In genomic region chr9:131236161-131236560, GRCh38 we compare ENCODE assay signal across 21 cellular contexts. TPM values are rescaled to one million over a fixed set of nuclear protein-coding genes. Genes with fewer than 3 reads are reported as not detected.
DNase-seq lines count a peak whose midpoint lies in the region; ATAC-seq lines count a peak whose summit lies in the region.
"Had no signal": no experiment of that assay in that cellular context is flagged by ENCODE, and none has a peak within 500 bp of the region (broad histone marks: within the 10 kb centered on the region; RNA-seq: fewer than 3 reads in every experiment).

No MANE protein-coding gene starts in this region.

- H4K20me1 ChIP-seq in BLaER1, result no peaks in the 10 kb centered on the region

- peak overlapping the region; percentile 92 for H3K27ac ChIP-seq in BLaER1
- peak overlapping the region; percentile 22 for H3K27ac ChIP-seq in CD4-positive, alpha-beta memory T cell (ENCODE audit: low read depth, low read length)
- H3K27ac ChIP-seq: HL-60, testis had no signal

- no peak for ATAC-seq in GM21723 (IDR thresholded peaks at IDR 0.05; ENCODE audit: unreplicated experiment)

- CTCF ChIA-PET in CD4-positive, alpha-beta memory T cell (lab: Charles Lee; ENCODE audit: partially characterized antibody), result interaction anchor here (0.8 to 3.4 kb wide), 3 partner anchors 16 to 100 kb away, joined by 3 to 14 read pairs (median 10); no protein-coding TSS in a partner anchor
- CTCF ChIA-PET in activated CD4-positive, alpha-beta memory T cell treated with anti-CD3 and anti-CD28 coated beads for 36 hours (lab: Charles Lee), result no interaction called here

- intact Hi-C loops in CD4-positive, alpha-beta memory T cell (cut with micrococcal nuclease), result loop anchor here (10.0 kb wide), 1 partner anchor 61 kb away; no protein-coding TSS in a partner anchor
- intact Hi-C loops in activated CD4-positive, alpha-beta memory T cell treated with anti-CD3 and anti-CD28 coated beads for 36 hours (cut with micrococcal nuclease), result loop anchor here (5.0 kb wide), 1 partner anchor 101 kb away; no protein-coding TSS in a partner anchor

- POLR2A ChIA-PET in CD4-positive, alpha-beta memory T cell (lab: Charles Lee; ENCODE audit: partially characterized antibody), result interaction anchor here (9.3 to 11.8 kb wide), 2 partner anchors 21 to 37 kb away, joined by 124 to 237 read pairs; partner anchors contain the start of gene FAM78A
- POLR2A ChIA-PET in activated CD4-positive, alpha-beta memory T cell treated with anti-CD3 and anti-CD28 coated beads for 36 hours (lab: Charles Lee), result interaction anchor here (0.7 kb wide), 1 partner anchor 19 kb away, joined by 3 read pairs; no protein-coding TSS in a partner anchor

- H3K4me2 ChIP-seq in BLaER1, result peak overlapping the region; percentile 82

- H3K27me3 Mint-ChIP-seq in CD4-positive, alpha-beta memory T cell, result no peaks in the 10 kb centered on the region
- no peaks in the 10 kb centered on the region for H3K27me3 Mint-ChIP-seq in activated CD4-positive, alpha-beta memory T cell treated with anti-CD3 and anti-CD28 coated beads for 36 hours
- H3K27me3 Mint-ChIP-seq in immature natural killer cell (ENCODE audit: low read depth in 3 of 3), result peaks cover 7 to 13% (median 13%) of the 10 kb centered on the region in 3 donors
- H3K27me3 Mint-ChIP-seq: activated naive CD8-positive, alpha-beta T cell treated with anti-CD3 and anti-CD28 coated beads, Interleukin-2, amount 10 ng/mL, durations not matched to agents 7 days and 5 days had no signal

- DNase-seq in CD4-positive, alpha-beta memory T cell, result no peak
- DNase-seq in activated CD4-positive, alpha-beta memory T cell treated with anti-CD3 and anti-CD28 coated beads for 36 hours, result no peak
- DNase-seq in immature natural killer cell (no peak), SKM-1 treated with dmso at 0.1 percent for 144 hours (lab: John Stamatoyannopoulos, UW; ENCODE audit: unreplicated experiment) (no peak), NCI-H226 (no peak)
- DNase-seq: activated CD4-positive, CD25-positive, alpha-beta regulatory T cell treated with anti-CD3 and anti-CD28 coated beads, Interleukin-2, amount 50 U/mL, for 72 hours; activated naive CD8-positive, alpha-beta T cell treated with anti-CD3 and anti-CD28 coated beads, Interleukin-2, amount 10 ng/mL, durations not matched to agents 7 days and 5 days; DMS 273 treated with DMSO at 0.1 percent for 48 hours; mesendoderm; NCI-H1048; NCI-H187; NCI-H82; retina; stimulated activated CD4-positive, alpha-beta T cell treated with anti-CD3 and anti-CD28 coated beads, Interleukin-4, amount 100 ng/mL, for 24 hours; stimulated activated naive CD4-positive, alpha-beta T cell; testis had no signal

- peak overlapping the region; percentile 52; the same call in 1 of the 2 replicates for H3K9ac ChIP-seq in BLaER1

- H3K4me1 ChIP-seq in BLaER1, result peaks cover 70% of the 10 kb centered on the region
- H3K4me1 ChIP-seq in CD4-positive, alpha-beta memory T cell (ENCODE audit: insufficient read depth, low read length), result peaks cover 65% of the 10 kb centered on the region
- H3K4me1 ChIP-seq: testis had no signal

- no peaks in the 10 kb centered on the region for H3K9me3 ChIP-seq in BLaER1
- no peaks in the 10 kb centered on the region for H3K9me3 ChIP-seq in CD4-positive, alpha-beta memory T cell (ENCODE audit: control insufficient read depth in 1 of 2, low read length in 2 of 2)
- H3K9me3 ChIP-seq: HAP-1, testis had no signal

- no peaks in the 10 kb centered on the region for H3K27me3 ChIP-seq in BLaER1
- no peaks in the 10 kb centered on the region for H3K27me3 ChIP-seq in CD4-positive, alpha-beta memory T cell (ENCODE audit: insufficient read depth, low read length)
- H3K27me3 ChIP-seq: testis had no signal

- H3K4me1 Mint-ChIP-seq in CD4-positive, alpha-beta memory T cell, result peaks cover 32 to 73% (median 54%) of the 10 kb centered on the region in 4 donors
- H3K4me1 Mint-ChIP-seq in activated CD4-positive, alpha-beta memory T cell treated with anti-CD3 and anti-CD28 coated beads for 36 hours (ENCODE audit: low read depth), result peaks cover 51% of the 10 kb centered on the region
- H3K4me1 Mint-ChIP-seq in immature natural killer cell, result peaks cover 65 to 74% of the 10 kb centered on the region in 2 donors

- H3K36me3 ChIP-seq in BLaER1, result peaks cover 44% of the 10 kb centered on the region
- no peaks in the 10 kb centered on the region for H3K36me3 ChIP-seq in CD4-positive, alpha-beta memory T cell (ENCODE audit: insufficient read depth, low read length)

- no peak overlapping the region for H3K4me3 Mint-ChIP-seq in CD4-positive, alpha-beta memory T cell
- no peak overlapping the region for H3K4me3 Mint-ChIP-seq in activated CD4-positive, alpha-beta memory T cell treated with anti-CD3 and anti-CD28 coated beads for 36 hours
- H3K4me3 Mint-ChIP-seq in immature natural killer cell, result peak overlapping the region in 1 of 5 donors; percentile 6

- H3K27ac Mint-ChIP-seq in CD4-positive, alpha-beta memory T cell, result peak overlapping the region in 2 of 7 donors; percentile 23 to 86
- H3K27ac Mint-ChIP-seq in activated CD4-positive, alpha-beta memory T cell treated with anti-CD3 and anti-CD28 coated beads for 36 hours, result peak overlapping the region; percentile 33
- peak overlapping the region; percentile 78 to 99 (median 98) for H3K27ac Mint-ChIP-seq in immature natural killer cell

- H3K36me3 Mint-ChIP-seq in CD4-positive, alpha-beta memory T cell, result peaks cover 18 to 19% of the 10 kb centered on the region in 2 donors
- peaks cover 21% of the 10 kb centered on the region for H3K36me3 Mint-ChIP-seq in activated CD4-positive, alpha-beta memory T cell treated with anti-CD3 and anti-CD28 coated beads for 36 hours
- peaks cover 4 to 21% (median 10%) of the 10 kb centered on the region in 3 donors for H3K36me3 Mint-ChIP-seq in immature natural killer cell

- no peaks in the 10 kb centered on the region for H3K9me3 Mint-ChIP-seq in CD4-positive, alpha-beta memory T cell
- H3K9me3 Mint-ChIP-seq in activated CD4-positive, alpha-beta memory T cell treated with anti-CD3 and anti-CD28 coated beads for 36 hours, result no peaks in the 10 kb centered on the region
- H3K9me3 Mint-ChIP-seq in immature natural killer cell, result no peaks in the 10 kb centered on the region
- H3K9me3 Mint-ChIP-seq: activated naive CD8-positive, alpha-beta T cell treated with anti-CD3 and anti-CD28 coated beads, Interleukin-2, amount 10 ng/mL, durations not matched to agents 7 days and 5 days; activated T-helper 2 cell treated with anti-CD3 and anti-CD28 coated beads, Interferon-gamma antibody, Interleukin-2, Interleukin-4, amounts not matched to agents 10 μg/mL and 5 μg/mL and 100 μg/mL, durations not matched to agents 14 hours and 24 hours and 36 hours had no signal

- H3K4me3 ChIP-seq in BLaER1, result no peak overlapping the region
- H3K4me3 ChIP-seq in CD4-positive, alpha-beta memory T cell (ENCODE audit: low read length in 2 of 2), result no peak overlapping the region
- H3K4me3 ChIP-seq: HAP-1, testis had no signal

RNA-seq across cellular contexts. Expression of gene FAM78A, which starts 40.1 kb away (rescaled TPM):
- 10 to 100 TPM; 93.5 TPM for total RNA-seq in CD4-positive, alpha-beta memory T cell
- polyA plus RNA-seq in CD4-positive, alpha-beta memory T cell, result 10 to 100 TPM in 1 of 2 donors, 1 to 10 TPM in 1; 5.5 to 29.2 TPM
- total RNA-seq in activated CD4-positive, alpha-beta memory T cell treated with anti-CD3 and anti-CD28 coated beads for 36 hours, result 10 to 100 TPM; 34.0 to 36.2 TPM
- polyA plus RNA-seq in immature natural killer cell, result 10 to 100 TPM in 1 of 3 donors, 1 to 10 TPM in 2; 5.0 to 20.8 (median 7.5) TPM

RNA-seq across cellular contexts. Expression of gene PLPP7, which starts 53.4 kb away (rescaled TPM):
- total RNA-seq in CD4-positive, alpha-beta memory T cell, result not detected
- polyA plus RNA-seq in CD4-positive, alpha-beta memory T cell, result not detected
- total RNA-seq in activated CD4-positive, alpha-beta memory T cell treated with anti-CD3 and anti-CD28 coated beads for 36 hours, result not detected
- 1 to 10 TPM in 2 of 3 donors, under 1 TPM in 1; 0.44 to 1.4 (median 1.2) TPM for polyA plus RNA-seq in immature natural killer cell
- total RNA-seq: activated T-helper 2 cell treated with anti-CD3 and anti-CD28 coated beads, Interferon-gamma antibody, Interleukin-2, Interleukin-4, amounts not matched to agents 10 μg/mL and 5 μg/mL and 100 μg/mL, durations not matched to agents 14 hours and 24 hours and 36 hours had no signal
